In genomic region chr6:23325065-23325464, GRCh38 we compare ENCODE assay signal across 28 cellular contexts.
"Had no signal": no experiment of that assay in that cellular context is flagged by ENCODE, and none has a peak within 500 bp of the region (broad histone marks: within the 10 kb centered on the region; RNA-seq: fewer than 3 reads in every experiment).

No MANE protein-coding gene starts in this region.

- H3K36me3 ChIP-seq: ascending aorta, cardiac muscle cell had no signal

- DNase-seq: activated B cell treated with CpG ODN at 0.5 μM for 24 hours; activated CD4-positive, alpha-beta memory T cell treated with anti-CD3 and anti-CD28 coated beads, Interleukin-2, amount 10 ng/mL, durations not matched to agents 7 days and 5 days; activated CD4-positive, alpha-beta T cell treated with anti-CD3 and anti-CD28 coated beads for 4 hours; activated CD4-positive, alpha-beta T cell treated with anti-CD3 and anti-CD28 coated beads, Interleukin-2, amount 10 ng/mL, durations not matched to agents 7 days and 5 days; activated CD4-positive, alpha-beta T cell treated with anti-CD3 and anti-CD28 coated beads, Interleukin-2, amount 50 U/mL, for 48 hours; activated CD4-positive, CD25-positive, alpha-beta regulatory T cell treated with anti-CD3 and anti-CD28 coated beads, Interleukin-2, amount 50 U/mL, for 72 hours; activated CD8-positive, alpha-beta memory T cell treated with anti-CD3 and anti-CD28 coated beads for 24 hours; activated CD8-positive, alpha-beta memory T cell treated with anti-CD3 and anti-CD28 coated beads, Interleukin-2, amount 10 ng/mL, durations not matched to agents 7 days and 5 days; activated CD8-positive, alpha-beta memory T cell treated with anti-CD3 and anti-CD28 coated beads, Interleukin-2, amount 50 U/mL, for 48 hours; activated CD8-positive, alpha-beta T cell treated with anti-CD3 and anti-CD28 coated beads, Interleukin-2, amount 10 ng/mL, durations not matched to agents 7 days and 5 days; activated effector memory CD4-positive, alpha-beta T cell treated with Interleukin-2 at 50 U/mL for 16 hours; activated gamma-delta T cell; activated naive CD4-positive, alpha-beta T cell treated with anti-CD3 and anti-CD28 coated beads, Interleukin-2, amount 10 ng/mL, durations not matched to agents 7 days and 5 days; activated naive CD4-positive, alpha-beta T cell treated with Interleukin-2 at 50 U/mL for 16 hours; activated naive CD8-positive, alpha-beta T cell treated with anti-CD3 and anti-CD28 coated beads, Interleukin-2, amount 10 ng/mL, durations not matched to agents 7 days and 5 days; activated naive CD8-positive, alpha-beta T cell treated with anti-CD3 and anti-CD28 coated beads, Interleukin-2, amount 50 U/mL, for 24 hours; activated T-cell treated with anti-CD3 and anti-CD28 coated beads, Interleukin-2, amount 50 U/mL, for 24 hours; activated T-cell treated with anti-CD3 and anti-CD28 coated beads, Interleukin-2, amount 50 U/mL, for 48 hours; amygdala; anterior cingulate cortex; caudate nucleus; SW 1271; T-helper 1 cell; T-helper 2 cell; T-helper 9 cell had no signal

- ATAC-seq: activated CD8-positive, alpha-beta memory T cell treated with anti-CD3 and anti-CD28 coated beads, Interleukin-2, amount 10 ng/mL, durations not matched to agents 7 days and 5 days; activated CD8-positive, alpha-beta T cell treated with anti-CD3 and anti-CD28 coated beads, Interleukin-2, amount 10 ng/mL, durations not matched to agents 7 days and 5 days; activated naive CD8-positive, alpha-beta T cell treated with anti-CD3 and anti-CD28 coated beads, Interleukin-2, amount 50 U/mL, for 24 hours had no signal

- H3K27me3 ChIP-seq: ascending aorta, cardiac muscle cell had no signal

- H3K27ac ChIP-seq: ascending aorta, cardiac muscle cell, VCaP had no signal

- H3K4me1 ChIP-seq: ascending aorta had no signal

- H3K9me3 ChIP-seq: ascending aorta had no signal

- H3K4me3 ChIP-seq: ascending aorta, cardiac muscle cell had no signal
